8 cellular contexts compared by ENCODE assay signal in the genomic region with DNA sequence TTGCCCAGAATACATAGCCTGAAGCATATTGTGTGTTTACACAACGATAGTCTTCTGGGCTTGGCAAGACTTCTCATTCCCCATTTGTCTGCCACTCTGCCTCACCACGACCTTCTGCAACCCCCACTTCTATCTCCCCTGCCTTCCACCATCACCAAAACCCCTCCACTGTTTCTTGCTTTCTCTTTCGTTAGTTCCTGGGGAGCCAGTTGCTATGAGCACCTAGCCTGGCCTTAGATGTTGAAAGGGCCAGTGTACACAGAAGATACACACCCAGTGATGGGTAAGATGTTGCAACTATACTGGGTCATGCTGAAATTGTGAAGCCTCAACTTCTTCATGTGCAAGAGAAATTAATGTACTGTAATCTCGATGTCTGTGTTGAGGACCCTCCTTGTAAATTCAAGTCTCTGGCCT. TPM values are rescaled to one million over a fixed set of nuclear protein-coding genes. Genes with fewer than 3 reads are reported as not detected.
DNase-seq lines count a peak whose midpoint lies in the region; TF ChIP-seq lines count a peak whose summit lies in the region.
"Had no signal": no experiment of that assay in that cellular context is flagged by ENCODE, and none has a peak within 500 bp of the region (broad histone marks: within the 10 kb centered on the region; RNA-seq: fewer than 3 reads in every experiment).

No MANE protein-coding gene starts in this region.

- no peak overlapping the region for H3K9ac ChIP-seq in GM23248
- peak overlapping the region in 1 of 2 donors; percentile 79 for H3K9ac ChIP-seq in colonic mucosa (ENCODE audit: low read depth in 2 of 2, low read length in 2 of 2)

- WGBS in GM23248 (ENCODE audit: low coverage in 1 of 2, low lambda C conversion rate in 2 of 2, missing lambda C conversion rate in 2 of 2), 2 experiments, result 82 to 83% methylated on average over 4 of the region's 4 CpGs

- intact Hi-C loops in colonic mucosa (cut with DNase I), result no loop called here

- in situ Hi-C loops in GM23248 (cut with MboI), result no loop called here

- no peak overlapping the region for H3K4me2 ChIP-seq in GM23248 (ENCODE audit: unreplicated experiment)

- no peaks in the 10 kb centered on the region for H3K9me3 ChIP-seq in GM23248 (ENCODE audit: low read depth)
- H3K9me3 ChIP-seq in colonic mucosa, result no peaks in the 10 kb centered on the region

- no peaks in the 10 kb centered on the region for H4K20me1 ChIP-seq in GM23248 (ENCODE audit: insufficient read depth)

- H3K36me3 ChIP-seq in GM23248 (ENCODE audit: low read depth) (no peaks in the 10 kb centered on the region), colonic mucosa (no peaks in the 10 kb centered on the region)

- no peaks in the 10 kb centered on the region for H3K36me3 Mint-ChIP-seq in osteocyte (ENCODE audit: unreplicated experiment)

- H3K4me1 Mint-ChIP-seq in osteocyte (ENCODE audit: unreplicated experiment), result peaks cover 24% of the 10 kb centered on the region

- 0 out of 2 replicates have a peak overlapping the region, but pooled peaks have one; percentile 85 for H2AFZ ChIP-seq in GM23248

- no peaks in the 10 kb centered on the region for H3K9me3 Mint-ChIP-seq in osteocyte (ENCODE audit: unreplicated experiment)

- H3K79me2 ChIP-seq in GM23248 (ENCODE audit: insufficient read depth), result peaks cover 39% of the 10 kb centered on the region

- H3K27me3 Mint-ChIP-seq in osteocyte (ENCODE audit: unreplicated experiment), result no peaks in the 10 kb centered on the region

- no peak overlapping the region for H3K27ac ChIP-seq in GM23248
- H3K27ac ChIP-seq in colonic mucosa, result peak overlapping the region; percentile 95

- peak overlapping the region; percentile 83 for H3K27ac Mint-ChIP-seq in osteocyte (ENCODE audit: unreplicated experiment)

- TF ChIP-seq CTCF in colonic mucosa (IDR thresholded peaks at IDR 0.05) (no peak), osteocyte (IDR thresholded peaks at IDR 0.05) (no peak)

- H3K27me3 ChIP-seq in GM23248 (replicated peaks; ENCODE audit: insufficient read depth) (no peaks in the 10 kb centered on the region), colonic mucosa (no peaks in the 10 kb centered on the region)

- peak; percentile 15 for DNase-seq in GM23248
- peak; percentile 59 for DNase-seq in NOMO-1 treated with dmso at 0.1 percent for 144 hours (lab: John Stamatoyannopoulos, UW; ENCODE audit: unreplicated experiment)
- DNase-seq in colonic mucosa, result peak; percentile 58
- DNase-seq in osteocyte (ENCODE audit: extremely low spot score, unreplicated experiment), result no peak
- DNase-seq in NCI-H2171 treated with DMSO at 0.1 percent for 48 hours (lab: John Stamatoyannopoulos, UW), result no peak
- no peak for DNase-seq in NCI-H2081 (lab: John Stamatoyannopoulos, UW)
- DNase-seq in DMS153 treated with DMSO at 0.1 percent for 48 hours (lab: John Stamatoyannopoulos, UW; ENCODE audit: unreplicated experiment), result no peak
- DNase-seq: cortex of kidney had no signal

- peaks cover 26% of the 10 kb centered on the region for H3F3A ChIP-seq in GM23248 (ENCODE audit: insufficient read depth)

- no peak overlapping the region for H3K4me3 ChIP-seq in GM23248
- H3K4me3 ChIP-seq in colonic mucosa, result peak overlapping the region; percentile 84

- peaks cover 23% of the 10 kb centered on the region for H3K4me1 ChIP-seq in GM23248 (ENCODE audit: insufficient read depth)
- peaks cover 7% of the 10 kb centered on the region for H3K4me1 ChIP-seq in colonic mucosa

- H3K4me3 Mint-ChIP-seq in osteocyte (ENCODE audit: unreplicated experiment), result peak overlapping the region; percentile 85

- no peaks in the 10 kb centered on the region for H3K9me2 ChIP-seq in GM23248 (ENCODE audit: insufficient read depth)

RNA-seq across cellular contexts. Expression of a gene that starts 1.0 kb away (rescaled TPM):
- 31.5 and 38.7 TPM in 2 replicates for total RNA-seq in GM23248 (2014; rRNA removed; shearing (Covaris generic))
- 9.2 and 10.6 TPM in 2 replicates for polyA plus RNA-seq in GM23248 (2016; fragmentation: Nextera tagmentation; extraction: Ambion mirVana)
- total RNA-seq in colonic mucosa (10 to 100 TPM; 58.8 to 92.3 TPM), osteocyte (93.4 and 99.8 TPM in 2 replicates)

RNA-seq across cellular contexts. Expression of a gene that starts 52.8 kb away (rescaled TPM):
- 24.5 and 38.2 TPM in 2 replicates for total RNA-seq in GM23248 (2014; rRNA removed; shearing (Covaris generic))
- 37.6 and 39.8 TPM in 2 replicates for polyA plus RNA-seq in GM23248 (2016; fragmentation: Nextera tagmentation; extraction: Ambion mirVana)
- total RNA-seq in colonic mucosa (10 to 100 TPM; 11.8 to 17.2 TPM), osteocyte (33.8 and 35.7 TPM in 2 replicates)

Comparison
In these comparisons a context has a peak if more than half of its experiments do, and no peak if none do; other contexts are left out.
1. DNase-seq: peak in GM23248 (single experiment), NOMO-1 treated with dmso at 0.1 percent for 144 hours (single experiment) and colonic mucosa (single experiment); none in osteocyte (single experiment), NCI-H2171 treated with DMSO at 0.1 percent for 48 hours (single experiment), NCI-H2081 (0 of 2) and DMS153 treated with DMSO at 0.1 percent for 48 hours (single experiment).